8 cellular contexts compared by ENCODE assay signal in genomic region chrX:140764401-140764919, GRCh38. TPM values are rescaled to one million over a fixed set of nuclear protein-coding genes. Genes with fewer than 3 reads are reported as not detected.
DNase-seq lines count a peak whose midpoint lies in the region; ATAC-seq, FAIRE-seq and TF ChIP-seq lines count a peak whose summit lies in the region.

No MANE protein-coding gene starts in this region.

- no peaks in the 10 kb centered on the region for H3K4me1 ChIP-seq in hepatocyte (ENCODE audit: insufficient read depth)
- H3K4me1 ChIP-seq in skeletal muscle tissue (ENCODE audit: control insufficient read depth in 3 of 3, insufficient read depth in 3 of 3, low read length in 3 of 3) = peaks cover 0 to 4% (median 3%) of the 10 kb centered on the region in 3 donors

- FAIRE-seq in D721Med (lab: Jason Lieb, UNC) = no peak

- H3K27me3 ChIP-seq in hepatocyte = no peaks in the 10 kb centered on the region
- H3K27me3 ChIP-seq in skeletal muscle tissue (ENCODE audit: control insufficient read depth in 3 of 3, insufficient read depth in 3 of 3, low read length in 3 of 3) = peaks cover 0 to 11% (median 6%) of the 10 kb centered on the region in 3 donors

- WGBS in hepatocyte (ENCODE audit: low lambda C conversion rate, missing lambda C conversion rate) = 42% methylated on average over 27 of the region's 31 CpGs

- H3K9ac ChIP-seq in skeletal muscle tissue (ENCODE audit: low read depth in 1 of 3, low read length in 3 of 3) = peak overlapping the region in 1 of 3 donors; percentile 54

- H3K4me3 Mint-ChIP-seq in activated T-helper 17 cell treated with anti-CD3 and anti-CD28 coated beads, Interleukin-2, amount 50 U/mL, for 72 hours = peak overlapping the region; percentile 64

- peak; percentile 51 for ATAC-seq in activated T-helper 17 cell treated with anti-CD3 and anti-CD28 coated beads, Interleukin-2, amount 50 U/mL, for 72 hours (replicated peaks)

- H3K27ac Mint-ChIP-seq in activated T-helper 17 cell treated with anti-CD3 and anti-CD28 coated beads, Interleukin-2, amount 50 U/mL, for 72 hours = no peak overlapping the region

- H3K36me3 ChIP-seq in hepatocyte (replicated peaks; ENCODE audit: insufficient read depth, low read depth) (no peaks in the 10 kb centered on the region), skeletal muscle tissue (ENCODE audit: control insufficient read depth in 3 of 3, insufficient read depth in 3 of 3, low read length in 3 of 3) (no peaks in the 10 kb centered on the region)

- H3K9me3 ChIP-seq in hepatocyte (ENCODE audit: low read depth) (no peaks in the 10 kb centered on the region), skeletal muscle tissue (ENCODE audit: control insufficient read depth in 3 of 3, low read length in 3 of 3) (no peaks in the 10 kb centered on the region)

- H3K27ac ChIP-seq in hepatocyte (peak overlapping the region; percentile 94), skeletal muscle tissue (ENCODE audit: low read depth, low read length) (no peak overlapping the region)

- no peaks in the 10 kb centered on the region for H4K20me1 ChIP-seq in hepatocyte (ENCODE audit: insufficient read depth, poor library complexity, severe bottlenecking)

- H2AFZ ChIP-seq in hepatocyte = peak overlapping the region; percentile 65

- H3K4me3 ChIP-seq in hepatocyte = peak overlapping the region; percentile 70
- H3K4me3 ChIP-seq in skeletal muscle tissue (ENCODE audit: low read length in 3 of 3) = peak overlapping the region; percentile 44 to 60 (median 49)

- peak overlapping the region; percentile 76 for H3K4me2 ChIP-seq in hepatocyte

- no peaks in the 10 kb centered on the region for H3K4me1 Mint-ChIP-seq in activated T-helper 17 cell treated with anti-CD3 and anti-CD28 coated beads, Interleukin-2, amount 50 U/mL, for 72 hours

- H3K27me3 Mint-ChIP-seq in activated T-helper 17 cell treated with anti-CD3 and anti-CD28 coated beads, Interleukin-2, amount 50 U/mL, for 72 hours = peaks cover 4% of the 10 kb centered on the region

- no peaks in the 10 kb centered on the region for H3K9me2 ChIP-seq in hepatocyte (replicated peaks; ENCODE audit: insufficient read depth)

- H3K79me2 ChIP-seq in hepatocyte = peaks cover 12% of the 10 kb centered on the region

- no peaks in the 10 kb centered on the region for H3K9me3 Mint-ChIP-seq in activated T-helper 17 cell treated with anti-CD3 and anti-CD28 coated beads, Interleukin-2, amount 50 U/mL, for 72 hours

- TF ChIP-seq CTCF in hepatocyte (IDR thresholded peaks at IDR 0.05; ENCODE audit: poor library complexity) (no peak), D721Med (IDR thresholded peaks at IDR 0.05; ENCODE audit: insufficient read depth, missing control alignments) (no peak)

- DNase-seq in activated CD4-positive, alpha-beta T cell treated with anti-CD3 and anti-CD28 coated beads for 48 hours = peak; percentile 11
- DNase-seq in activated CD4-positive, alpha-beta T cell treated with anti-CD3 and anti-CD28 coated beads for 1 hour = no peak
- DNase-seq in hepatocyte (ENCODE audit: low spot score) = peak; percentile 69
- no peak for DNase-seq in NCI-H2081 (lab: John Stamatoyannopoulos, UW)
- DNase-seq in NCI-H187 treated with DMSO at 0.1 percent for 48 hours (lab: John Stamatoyannopoulos, UW) = no peak
- DNase-seq in D721Med (ENCODE audit: insufficient read length, low spot score) = no peak

- no peaks in the 10 kb centered on the region for H3K36me3 Mint-ChIP-seq in activated T-helper 17 cell treated with anti-CD3 and anti-CD28 coated beads, Interleukin-2, amount 50 U/mL, for 72 hours (ENCODE audit: low read depth)

RNA-seq across cellular contexts. Expression of gene LINC00632, which starts 54.9 kb away (rescaled TPM):
- 1 to 10 TPM; 3.3 to 4.7 TPM for total RNA-seq in activated T-helper 17 cell treated with anti-CD3 and anti-CD28 coated beads, Interleukin-2, amount 50 U/mL, for 72 hours
- total RNA-seq in hepatocyte = 245 and 310 TPM in 2 replicates
- polyA plus RNA-seq in hepatocyte = 48.3 and 51.5 TPM in 2 replicates
- 6.8 TPM for total RNA-seq in skeletal muscle tissue

Comparison
In these comparisons a context has a peak if more than half of its experiments do, and no peak if none do; other contexts are left out.
1. DNase-seq: peak in activated CD4-positive, alpha-beta T cell treated with anti-CD3 and anti-CD28 coated beads for 48 hours (single experiment) and hepatocyte (single experiment); none in activated CD4-positive, alpha-beta T cell treated with anti-CD3 and anti-CD28 coated beads for 1 hour (single experiment), NCI-H2081 (0 of 2), NCI-H187 treated with DMSO at 0.1 percent for 48 hours (single experiment) and D721Med (single experiment).
2. RNA of gene LINC00632, which starts 54.9 kb away (total RNA-seq): 245 to 310 TPM in hepatocyte; 6.8 TPM in skeletal muscle tissue (single experiment) and 3.3 to 4.7 TPM in activated T-helper 17 cell treated with anti-CD3 and anti-CD28 coated beads, Interleukin-2, amount 50 U/mL, for 72 hours; every median in the first group is over 10 times any median in the second.